Comparison of ENCODE assay signal across 8 cellular contexts in the genomic region with DNA sequence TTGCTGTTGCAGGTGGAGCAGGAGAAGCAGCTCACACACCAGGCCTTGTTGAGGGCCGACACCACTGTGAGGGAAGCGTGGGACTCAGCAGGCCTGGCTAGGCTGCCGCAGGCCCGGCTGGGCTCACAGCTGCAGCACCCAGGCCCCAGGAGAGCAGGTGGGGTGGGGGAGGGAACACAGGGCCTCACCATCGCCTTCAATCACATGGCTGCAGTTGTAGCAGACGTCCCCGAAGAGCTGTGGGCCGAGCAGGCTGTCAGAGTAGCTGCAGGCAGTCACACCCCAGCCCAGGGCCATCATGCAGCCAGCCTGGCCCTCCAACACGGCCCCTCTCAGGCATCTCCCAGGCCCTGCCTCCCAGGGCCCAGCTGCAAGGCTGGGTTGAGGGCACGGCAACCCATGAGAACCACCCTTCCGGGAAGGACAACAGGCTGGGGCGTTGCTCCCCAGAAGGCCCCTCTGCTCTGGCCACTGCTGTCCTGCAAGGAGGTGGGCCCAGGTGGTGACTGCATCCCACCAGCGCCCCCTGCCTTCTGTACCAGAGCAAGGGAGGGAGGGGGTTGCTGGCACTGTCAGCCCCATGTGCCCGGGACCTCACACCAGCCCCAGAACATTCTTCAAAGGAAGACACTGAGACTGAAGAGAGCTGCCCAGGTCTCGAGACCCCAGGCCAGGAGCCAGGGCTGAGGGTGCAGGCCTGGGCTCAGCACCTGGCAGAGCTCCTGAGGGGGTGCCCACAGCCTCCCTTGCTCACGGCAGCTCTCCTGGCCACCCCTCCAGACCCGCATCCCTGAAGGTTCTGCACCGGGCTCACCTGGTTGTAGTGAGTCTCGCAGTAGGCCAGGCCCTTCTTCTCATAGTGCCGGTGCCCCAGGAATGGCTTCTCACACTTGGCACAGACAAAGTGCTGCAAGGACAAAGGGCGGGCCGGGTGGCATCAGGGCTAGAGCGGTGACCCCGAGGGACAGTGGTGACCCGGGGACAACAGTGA.
A peak's percentile ranks its signal among the peaks of the same experiment; 100 is the strongest.
DNase-seq lines count a peak whose midpoint lies in the region; ATAC-seq and TF ChIP-seq lines count a peak whose summit lies in the region.

No MANE protein-coding gene starts in this region.

- no peaks in the 10 kb centered on the region for H3K79me2 ChIP-seq in OCI-LY3 (ENCODE audit: low read length)

- peak overlapping the region; percentile 10; the same call in 1 of the 2 replicates for H3K9ac ChIP-seq in OCI-LY3 (ENCODE audit: low read length)

- peaks cover 19% of the 10 kb centered on the region for H3K4me1 ChIP-seq in OCI-LY3 (ENCODE audit: low read length)

- H3K9me3 ChIP-seq in OCI-LY3 (ENCODE audit: insufficient read depth, low read length), result no peaks in the 10 kb centered on the region

- DNase-seq in 8988T, result peak; percentile 86
- peak; percentile 19 for DNase-seq in effector CD4-positive, alpha-beta T cell
- DNase-seq in stimulated activated CD4-positive, alpha-beta T cell treated with anti-CD3 and anti-CD28 coated beads, Interleukin-15, amount 100 ng/mL, for 24 hours, result peak; percentile 53
- no peak for DNase-seq in hippocampal formation (lab: John Stamatoyannopoulos, UW)
- no peak for DNase-seq in NCI-H748 treated with DMSO at 0.1 percent for 48 hours (lab: John Stamatoyannopoulos, UW)

- H3K27ac ChIP-seq in OCI-LY3 (ENCODE audit: low read length), result no peak overlapping the region

- TF ChIP-seq CTCF in OCI-LY3 (IDR thresholded peaks at IDR 0.05; ENCODE audit: low read depth, low read length), result peak; percentile 44

- no peak overlapping the region for H3K4me3 ChIP-seq in OCI-LY3 (ENCODE audit: low read length)

- peak overlapping the region; percentile 94 for H2AFZ ChIP-seq in OCI-LY3 (ENCODE audit: low read depth, low read length)

- no peak overlapping the region for H3K4me2 ChIP-seq in OCI-LY3 (ENCODE audit: low read length)

- no peaks in the 10 kb centered on the region for H3K27me3 ChIP-seq in OCI-LY3 (ENCODE audit: low read depth, low read length)

- H4K20me1 ChIP-seq in OCI-LY3 (ENCODE audit: insufficient read depth, low read length), result no peaks in the 10 kb centered on the region

- H3K36me3 ChIP-seq in OCI-LY3 (replicated peaks; ENCODE audit: low read depth, low read length), result no peaks in the 10 kb centered on the region

- ATAC-seq in GM19351 (IDR thresholded peaks at IDR 0.05; ENCODE audit: unreplicated experiment) (peak; percentile 73), GM21737 (IDR thresholded peaks at IDR 0.05; ENCODE audit: unreplicated experiment) (no peak)

Comparison
In these comparisons a context has a peak if more than half of its experiments do, and no peak if none do; other contexts are left out.
1. DNase-seq: peak in 8988T (single experiment), effector CD4-positive, alpha-beta T cell (single experiment) and stimulated activated CD4-positive, alpha-beta T cell treated with anti-CD3 and anti-CD28 coated beads, Interleukin-15, amount 100 ng/mL, for 24 hours (single experiment); none in hippocampal formation (0 of 2) and NCI-H748 treated with DMSO at 0.1 percent for 48 hours (single experiment).